Comparison of ENCODE assay signal across 1 cellular context in the genomic region with DNA sequence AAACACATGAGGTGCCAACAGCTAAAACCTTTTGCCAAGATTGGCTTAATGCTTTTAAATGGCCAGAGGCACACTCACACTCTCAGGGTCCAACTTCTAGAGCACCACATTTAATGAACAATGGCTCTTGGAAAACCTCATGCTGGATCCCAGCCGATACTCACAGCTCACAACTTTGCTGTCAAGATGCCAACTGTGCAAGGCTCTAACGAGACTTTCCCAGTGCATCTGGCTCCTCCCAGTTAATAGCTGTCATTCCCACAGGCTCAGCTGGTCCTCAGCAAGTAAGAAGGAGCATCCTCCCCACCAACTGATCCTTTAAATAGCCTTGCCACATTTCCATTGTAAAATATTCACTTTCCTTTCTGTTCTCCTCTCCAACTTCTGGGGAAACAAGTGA.
TF ChIP-seq lines count a peak whose summit lies in the region.

No MANE protein-coding gene starts in this region.

TF ChIP-seq in endothelial cell of umbilical vein, 7 proteins besides CTCF, POLR2A, EP300 and RAD21:
- TF ChIP-seq JUN (IDR thresholded peaks at IDR 0.05; ENCODE audit: borderline replicate concordance, insufficient read depth, insufficient read length, low read depth), result no peak
- TF ChIP-seq, protein P1, sequence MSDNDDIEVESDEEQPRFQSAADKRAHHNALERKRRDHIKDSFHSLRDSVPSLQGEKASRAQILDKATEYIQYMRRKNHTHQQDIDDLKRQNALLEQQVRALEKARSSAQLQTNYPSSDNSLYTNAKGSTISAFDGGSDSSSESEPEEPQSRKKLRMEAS (IDR thresholded peaks at IDR 0.05; ENCODE audit: insufficient read depth, insufficient read length), result no peak
- TF ChIP-seq GATA2 (IDR thresholded peaks at IDR 0.05; ENCODE audit: insufficient read depth, insufficient read length, low read depth, low read length), result no peak
- no peak for TF ChIP-seq FOS (IDR thresholded peaks at IDR 0.05; ENCODE audit: borderline replicate concordance, insufficient read depth, low read length)
- TF ChIP-seq MYC (IDR thresholded peaks at IDR 0.05; ENCODE audit: low read depth, low read length), result no peak
- no peak for TF ChIP-seq EZH2 (IDR thresholded peaks at IDR 0.05; ENCODE audit: borderline replicate concordance, low read depth, low read length, severe bottlenecking)
- no peak for TF ChIP-seq POLR2AphosphoS5 (IDR thresholded peaks at IDR 0.05; ENCODE audit: insufficient read depth, low read depth, low read length)
